13 cellular contexts compared by ENCODE assay signal in the genomic region with DNA sequence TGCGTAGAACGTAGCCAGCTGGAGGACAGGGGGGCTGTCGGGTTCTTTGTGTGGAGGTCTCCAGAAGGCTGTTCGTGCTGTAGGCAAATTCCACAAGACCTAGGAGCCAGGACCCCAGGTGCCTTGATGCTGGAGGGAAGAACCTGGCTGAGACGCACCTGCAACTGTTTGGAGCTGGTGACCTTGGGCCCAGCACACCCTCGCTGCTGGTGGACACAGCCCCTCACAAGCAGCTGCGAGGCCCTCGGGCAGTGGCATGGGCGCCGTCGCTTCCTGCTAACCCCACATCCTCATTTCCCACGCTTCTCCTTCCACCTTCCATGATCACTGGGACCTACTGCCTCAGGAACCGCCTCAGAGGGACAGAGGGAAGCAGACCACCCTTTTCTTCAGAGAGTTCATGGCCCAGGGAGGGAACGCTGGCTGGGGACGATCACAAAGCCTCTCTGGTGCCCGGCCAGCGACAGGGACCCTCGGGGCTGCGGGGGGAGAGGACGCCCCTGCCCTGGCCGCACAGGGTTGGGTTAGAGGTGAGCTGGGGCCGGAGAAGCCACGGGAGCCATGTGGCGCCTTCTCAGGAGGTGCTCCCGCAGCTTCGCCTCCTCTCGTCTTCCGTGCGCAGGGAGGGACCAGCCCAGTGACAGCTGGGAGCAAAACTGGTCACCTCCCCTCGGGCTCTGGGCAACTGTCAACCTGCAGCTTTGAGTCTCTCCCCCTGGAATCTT. TPM values are rescaled to one million over a fixed set of nuclear protein-coding genes. Genes with fewer than 3 reads are reported as not detected.
A peak's percentile ranks its signal among the peaks of the same experiment; 100 is the strongest.
DNase-seq lines count a peak whose midpoint lies in the region; ATAC-seq and TF ChIP-seq lines count a peak whose summit lies in the region.
"Had no signal": no experiment of that assay in that cellular context is flagged by ENCODE, and none has a peak within 500 bp of the region (broad histone marks: within the 10 kb centered on the region; RNA-seq: fewer than 3 reads in every experiment).

No MANE protein-coding gene starts in this region.

- peaks cover 94% of the 10 kb centered on the region for H3K27me3 Mint-ChIP-seq in activated naive CD4-positive, alpha-beta T cell treated with anti-CD3 and anti-CD28 coated beads, Interleukin-2, amount 10 ng/mL, durations not matched to agents 7 days and 5 days
- peaks cover 9% of the 10 kb centered on the region for H3K27me3 Mint-ChIP-seq in T-helper 17 cell
- no peaks in the 10 kb centered on the region for H3K27me3 Mint-ChIP-seq in memory B cell

- H3K9me3 Mint-ChIP-seq in activated naive CD4-positive, alpha-beta T cell treated with anti-CD3 and anti-CD28 coated beads, Interleukin-2, amount 10 ng/mL, durations not matched to agents 7 days and 5 days: no peaks in the 10 kb centered on the region
- H3K9me3 Mint-ChIP-seq in memory B cell: no peaks in the 10 kb centered on the region

- H3K4me3 Mint-ChIP-seq in activated naive CD4-positive, alpha-beta T cell treated with anti-CD3 and anti-CD28 coated beads, Interleukin-2, amount 10 ng/mL, durations not matched to agents 7 days and 5 days: peak overlapping the region; percentile 70
- H3K4me3 Mint-ChIP-seq in T-helper 17 cell (peak overlapping the region; percentile 89), memory B cell (peak overlapping the region; percentile 96)

- no peak overlapping the region for H3K27ac ChIP-seq in upper lobe of left lung
- H3K27ac ChIP-seq: epithelial cell of prostate, uterus had no signal

- ATAC-seq in T-helper 17 cell: no peak
- ATAC-seq in memory B cell (ENCODE audit: low read depth): no peak
- ATAC-seq in upper lobe of left lung (ENCODE audit: low FRiP score in 2 of 2): no peak

- H3K4me1 Mint-ChIP-seq in activated naive CD4-positive, alpha-beta T cell treated with anti-CD3 and anti-CD28 coated beads, Interleukin-2, amount 10 ng/mL, durations not matched to agents 7 days and 5 days: peaks cover 30% of the 10 kb centered on the region
- peaks cover 17% of the 10 kb centered on the region for H3K4me1 Mint-ChIP-seq in T-helper 17 cell
- H3K4me1 Mint-ChIP-seq in memory B cell: peaks cover 10% of the 10 kb centered on the region

- CTCF ChIA-PET in activated naive CD4-positive, alpha-beta T cell treated with anti-CD3 and anti-CD28 coated beads, Interleukin-2, amount 10 ng/mL, durations not matched to agents 7 days and 5 days (lab: Charles Lee): no interaction called here

- peak overlapping the region in 3 of 4 donors; percentile 23 to 41 (median 36) for H3K4me3 ChIP-seq in upper lobe of left lung
- H3K4me3 ChIP-seq: uterus had no signal

- DNase-seq in activated naive CD4-positive, alpha-beta T cell treated with anti-CD3 and anti-CD28 coated beads, Interleukin-2, amount 10 ng/mL, durations not matched to agents 7 days and 5 days: no peak
- DNase-seq in activated naive CD4-positive, alpha-beta T cell (lab: John Stamatoyannopoulos, UW): no peak
- no peak for DNase-seq in T-helper 17 cell
- DNase-seq in memory B cell (ENCODE audit: low spot score in 2 of 2): no peak
- no peak for DNase-seq in upper lobe of left lung
- DNase-seq in activated CD4-positive, CD25-positive, alpha-beta regulatory T cell (lab: John Stamatoyannopoulos, UW): no peak
- no peak for DNase-seq in A172 (ENCODE audit: low spot score)
- no peak for DNase-seq in C1 segment of cervical spinal cord (lab: John Stamatoyannopoulos, UW)
- DNase-seq: caudate nucleus, IMR-90, NCI-H146, uterus had no signal

- TF ChIP-seq POLR2A in upper lobe of left lung (IDR thresholded peaks at IDR 0.05): no peak

- H3K27ac Mint-ChIP-seq in activated naive CD4-positive, alpha-beta T cell treated with anti-CD3 and anti-CD28 coated beads, Interleukin-2, amount 10 ng/mL, durations not matched to agents 7 days and 5 days: peak overlapping the region; percentile 90
- H3K27ac Mint-ChIP-seq in T-helper 17 cell (peak overlapping the region; percentile 87), memory B cell (peak overlapping the region; percentile 85)

- 73 to 82% methylated on average over 15 to 30 of the region's 30 CpGs for WGBS in upper lobe of left lung, 2 donors

- H3K9me3 ChIP-seq in T-helper 17 cell (ENCODE audit: control insufficient read depth, low read length, poor library complexity, severe bottlenecking): no peaks in the 10 kb centered on the region
- H3K9me3 ChIP-seq in upper lobe of left lung: no peaks in the 10 kb centered on the region
- H3K9me3 ChIP-seq: uterus had no signal

- H3K36me3 Mint-ChIP-seq in activated naive CD4-positive, alpha-beta T cell treated with anti-CD3 and anti-CD28 coated beads, Interleukin-2, amount 10 ng/mL, durations not matched to agents 7 days and 5 days: peaks cover 2% of the 10 kb centered on the region
- H3K36me3 Mint-ChIP-seq in T-helper 17 cell (ENCODE audit: low read depth) (no peaks in the 10 kb centered on the region), memory B cell (peaks cover 3% of the 10 kb centered on the region)

- TF ChIP-seq EP300 in upper lobe of left lung (IDR thresholded peaks at IDR 0.05): no peak

- no peak for TF ChIP-seq CTCF in upper lobe of left lung (IDR thresholded peaks at IDR 0.05)

- no peaks in the 10 kb centered on the region for H3K27me3 ChIP-seq in upper lobe of left lung
- H3K27me3 ChIP-seq: uterus had no signal

- H3K36me3 ChIP-seq in upper lobe of left lung: no peaks in the 10 kb centered on the region
- H3K36me3 ChIP-seq: uterus had no signal

- H3K4me1 ChIP-seq in upper lobe of left lung: peaks cover 2 to 10% (median 7%) of the 10 kb centered on the region in 4 donors

RNA-seq across cellular contexts. Expression of a gene that starts 18.4 kb away (rescaled TPM):
- total RNA-seq in T-helper 17 cell (1 to 10 TPM; 1.3 to 2.7 TPM), upper lobe of left lung (10 to 100 TPM in 3 of 6 donors, 1 to 10 TPM in 3; 3.8 to 20.1 (median 10.2) TPM)
- total RNA-seq in A172 (2014; rRNA removed; shearing (Covaris generic)): 3.4 and 4.7 TPM in 2 replicates

RNA-seq across cellular contexts. Expression of a gene that starts 34.1 kb away (rescaled TPM):
- total RNA-seq in T-helper 17 cell (10 to 100 TPM; 25.1 to 28.1 TPM), upper lobe of left lung (10 to 100 TPM; 20.1 to 51.3 (median 28.3) TPM)
- total RNA-seq in A172 (2014; rRNA removed; shearing (Covaris generic)): 6.1 and 7.4 TPM in 2 replicates
